Comparison of ENCODE assay signal across 12 cellular contexts in the genomic region with DNA sequence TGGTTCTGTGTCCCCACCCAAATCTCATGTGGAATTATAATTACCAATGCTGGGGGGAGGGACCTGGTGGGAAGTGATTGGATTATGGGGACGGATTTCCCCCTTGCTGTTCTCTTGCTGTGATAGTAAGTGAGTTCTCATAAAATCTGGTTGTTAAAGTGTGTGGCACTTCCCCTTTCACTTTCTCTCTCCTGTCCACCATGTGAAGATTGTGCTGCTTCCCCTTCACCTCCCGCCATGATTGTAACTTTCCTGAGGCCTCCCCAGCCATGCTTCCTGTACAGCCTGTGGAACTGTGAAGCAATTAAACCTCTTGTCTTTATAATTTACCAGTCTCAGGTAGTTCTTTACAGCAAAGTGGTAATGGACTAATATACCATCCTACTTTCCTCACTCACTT.
DNase-seq lines count a peak whose midpoint lies in the region; ATAC-seq, FAIRE-seq and TF ChIP-seq lines count a peak whose summit lies in the region.
"Had no signal": no experiment of that assay in that cellular context is flagged by ENCODE, and none has a peak within 500 bp of the region (broad histone marks: within the 10 kb centered on the region; RNA-seq: fewer than 3 reads in every experiment).

No MANE protein-coding gene starts in this region.

- DNase-seq in GM12891 (ENCODE audit: insufficient read length, low spot score) = no peak
- peak; percentile 44 for DNase-seq in NCI-H187 treated with DMSO at 0.1 percent for 48 hours (lab: John Stamatoyannopoulos, UW)
- DNase-seq in EL = no peak
- DNase-seq in H4 (ENCODE audit: low spot score) = no peak
- DNase-seq in activated naive CD4-positive, alpha-beta T cell treated with anti-CD3 and anti-CD28 coated beads, Interleukin-2, amount 50 U/mL, for 72 hours (ENCODE audit: low spot score in 2 of 2) = no peak
- DNase-seq: DMS 273 treated with DMSO at 0.1 percent for 48 hours, mucosa of descending colon, uterus had no signal

- H3K9me3 Mint-ChIP-seq in activated naive CD4-positive, alpha-beta T cell treated with anti-CD3 and anti-CD28 coated beads, Interleukin-2, amount 50 U/mL, for 72 hours = peaks cover 3 to 5% of the 10 kb centered on the region in 2 donors

- TF ChIP-seq POLR2A in GM12891 (IDR thresholded peaks at IDR 0.05; ENCODE audit: low read depth, low read length) = no peak

- no peaks in the 10 kb centered on the region for H3K36me3 Mint-ChIP-seq in activated naive CD4-positive, alpha-beta T cell treated with anti-CD3 and anti-CD28 coated beads, Interleukin-2, amount 50 U/mL, for 72 hours

- ATAC-seq in GM21390 (IDR thresholded peaks at IDR 0.05; ENCODE audit: unreplicated experiment) (peak; percentile 64), HG03095 (IDR thresholded peaks at IDR 0.05; ENCODE audit: unreplicated experiment) (peak; percentile 54), GM18861 (IDR thresholded peaks at IDR 0.05; ENCODE audit: unreplicated experiment) (no peak)
- ATAC-seq in activated naive CD4-positive, alpha-beta T cell treated with anti-CD3 and anti-CD28 coated beads, Interleukin-2, amount 50 U/mL, for 72 hours = no peak
- ATAC-seq: mucosa of descending colon had no signal

- peak overlapping the region in 1 of 2 donors; percentile 5 for H3K27ac Mint-ChIP-seq in activated naive CD4-positive, alpha-beta T cell treated with anti-CD3 and anti-CD28 coated beads, Interleukin-2, amount 50 U/mL, for 72 hours

- FAIRE-seq in GM12891 (lab: Jason Lieb, UNC) = no peak
- FAIRE-seq: frontal cortex had no signal

TF ChIP-seq in GM12891, 5 proteins besides CTCF, POLR2A, EP300 and RAD21:
- TF ChIP-seq PAX5 (IDR thresholded peaks at IDR 0.05; ENCODE audit: insufficient read depth, low read length, severe bottlenecking) = no peak
- TF ChIP-seq SPI1 (IDR thresholded peaks at IDR 0.05; ENCODE audit: low read depth, low read length) = peak; percentile 87

Comparison
In these comparisons a context has a peak if more than half of its experiments do, and no peak if none do; other contexts are left out.
1. ATAC-seq: peak in GM21390 (single experiment) and HG03095 (single experiment); none in activated naive CD4-positive, alpha-beta T cell treated with anti-CD3 and anti-CD28 coated beads, Interleukin-2, amount 50 U/mL, for 72 hours (0 of 2) and GM18861 (single experiment).